Comparison of ENCODE assay signal across 1 cellular context in genomic region chr3:126530171-126531050, GRCh38.
TF ChIP-seq lines count a peak whose summit lies in the region.

No MANE protein-coding gene starts in this region.

TF ChIP-seq in HepG2, 621 proteins besides CTCF, POLR2A, EP300 and RAD21:
- peak; percentile 38; the same call in 1 of the 2 replicates for TF ChIP-seq ZNF687 (CRISPR knock-in tag; IDR thresholded peaks at IDR 0.05)
- no peak for TF ChIP-seq PHF5A (CRISPR knock-in tag; IDR thresholded peaks at IDR 0.05; ENCODE audit: low read depth, unreplicated experiment)
- TF ChIP-seq STAG1 (CRISPR knock-in tag; IDR thresholded peaks at IDR 0.05): 0 out of 2 replicates have a peak, but pooled peaks have one; percentile 5
- 0 out of 2 replicates have a peak, but pooled peaks have one; percentile 61 for TF ChIP-seq FOXO4 (CRISPR knock-in tag; conservative IDR thresholded peaks at IDR 0.05)
- TF ChIP-seq PRDM10 (CRISPR knock-in tag; IDR thresholded peaks at IDR 0.05; ENCODE audit: low read depth): no peak
- TF ChIP-seq, protein P1, sequence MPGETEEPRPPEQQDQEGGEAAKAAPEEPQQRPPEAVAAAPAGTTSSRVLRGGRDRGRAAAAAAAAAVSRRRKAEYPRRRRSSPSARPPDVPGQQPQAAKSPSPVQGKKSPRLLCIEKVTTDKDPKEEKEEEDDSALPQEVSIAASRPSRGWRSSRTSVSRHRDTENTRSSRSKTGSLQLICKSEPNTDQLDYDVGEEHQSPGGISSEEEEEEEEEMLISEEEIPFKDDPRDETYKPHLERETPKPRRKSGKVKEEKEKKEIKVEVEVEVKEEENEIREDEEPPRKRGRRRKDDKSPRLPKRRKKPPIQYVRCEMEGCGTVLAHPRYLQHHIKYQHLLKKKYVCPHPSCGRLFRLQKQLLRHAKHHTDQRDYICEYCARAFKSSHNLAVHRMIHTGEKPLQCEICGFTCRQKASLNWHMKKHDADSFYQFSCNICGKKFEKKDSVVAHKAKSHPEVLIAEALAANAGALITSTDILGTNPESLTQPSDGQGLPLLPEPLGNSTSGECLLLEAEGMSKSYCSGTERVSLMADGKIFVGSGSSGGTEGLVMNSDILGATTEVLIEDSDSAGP (CRISPR knock-in tag; IDR thresholded peaks at IDR 0.05; ENCODE audit: borderline replicate concordance): 0 out of 2 replicates have a peak, but pooled peaks have one; percentile 14
- no peak for TF ChIP-seq BCL6 (CRISPR knock-in tag; IDR thresholded peaks at IDR 0.05)
- peak; percentile 34; the same call in 1 of the 2 replicates for TF ChIP-seq AKAP8 (CRISPR knock-in tag; IDR thresholded peaks at IDR 0.05)
- TF ChIP-seq NCOA1 (CRISPR knock-in tag; IDR thresholded peaks at IDR 0.05): no peak
- TF ChIP-seq ZMYM4 (CRISPR knock-in tag; IDR thresholded peaks at IDR 0.05): 0 out of 2 replicates have a peak, but pooled peaks have one; percentile 25
- TF ChIP-seq AGO2 (optimal IDR thresholded peaks at IDR 0.05; ENCODE audit: low read depth, low read length): peak; percentile 68
